ENCODE assay signal across 30 cellular contexts in genomic region chr21:18521204-18521603, GRCh38.
"Had no signal": no experiment of that assay in that cellular context is flagged by ENCODE, and none has a peak within 500 bp of the region (broad histone marks: within the 10 kb centered on the region; RNA-seq: fewer than 3 reads in every experiment).

No MANE protein-coding gene starts in this region.

- H3K36me3 Mint-ChIP-seq: activated CD8-positive, alpha-beta memory T cell treated with anti-CD3 and anti-CD28 coated beads, Interleukin-2, amount 10 ng/mL, durations not matched to agents 7 days and 5 days; activated naive CD4-positive, alpha-beta T cell treated with anti-CD3 and anti-CD28 coated beads, Interleukin-2, amount 10 ng/mL, durations not matched to agents 7 days and 5 days; activated naive CD4-positive, alpha-beta T cell treated with anti-CD3 and anti-CD28 coated beads, Interleukin-2, amount 50 U/mL, for 72 hours; activated naive CD8-positive, alpha-beta T cell treated with anti-CD3 and anti-CD28 coated beads, Interleukin-2, amount 10 ng/mL, durations not matched to agents 7 days and 5 days; brain had no signal

- H3K9me3 ChIP-seq: ascending aorta, heart left ventricle had no signal

- FAIRE-seq: bronchial epithelial cell, frontal cortex had no signal

- H3K27ac Mint-ChIP-seq: activated B cell treated with CpG ODN at 0.5 μM for 24 hours; activated CD8-positive, alpha-beta memory T cell treated with anti-CD3 and anti-CD28 coated beads, Interleukin-2, amount 10 ng/mL, durations not matched to agents 7 days and 5 days; activated CD8-positive, alpha-beta T cell treated with anti-CD3 and anti-CD28 coated beads, Interleukin-2, amount 10 ng/mL, durations not matched to agents 7 days and 5 days; activated naive CD4-positive, alpha-beta T cell treated with anti-CD3 and anti-CD28 coated beads, Interleukin-2, amount 10 ng/mL, durations not matched to agents 7 days and 5 days; activated naive CD4-positive, alpha-beta T cell treated with anti-CD3 and anti-CD28 coated beads, Interleukin-2, amount 50 U/mL, for 72 hours; activated naive CD8-positive, alpha-beta T cell treated with anti-CD3 and anti-CD28 coated beads, Interleukin-2, amount 10 ng/mL, durations not matched to agents 7 days and 5 days; activated T-cell treated with anti-CD3 and anti-CD28 coated beads, Interleukin-2, amount 50 U/mL, for 72 hours; brain; dendritic cell treated with granulocyte-macrophage colony-stimulating factor and Interleukin-4, amounts not matched to agents 40 ng/mL and 50 ng/mL, for 4 days; endodermal cell; T-helper 17 cell; T-helper 2 cell treated with Interferon-gamma antibody and Interleukin-4, amounts not matched to agents 5 μg/mL and 100 μg/mL, for 36 hours had no signal

- H3K4me1 Mint-ChIP-seq: activated B cell treated with CpG ODN at 0.5 μM for 24 hours; activated CD8-positive, alpha-beta memory T cell treated with anti-CD3 and anti-CD28 coated beads, Interleukin-2, amount 10 ng/mL, durations not matched to agents 7 days and 5 days; activated naive CD4-positive, alpha-beta T cell treated with anti-CD3 and anti-CD28 coated beads, Interleukin-2, amount 10 ng/mL, durations not matched to agents 7 days and 5 days; activated naive CD8-positive, alpha-beta T cell treated with anti-CD3 and anti-CD28 coated beads, Interleukin-2, amount 10 ng/mL, durations not matched to agents 7 days and 5 days; central memory CD8-positive, alpha-beta T cell; endodermal cell; T-helper 17 cell had no signal

- H3K9me3 Mint-ChIP-seq: activated B cell treated with CpG ODN at 0.5 μM for 24 hours; activated naive CD4-positive, alpha-beta T cell treated with anti-CD3 and anti-CD28 coated beads, Interleukin-2, amount 50 U/mL, for 72 hours; activated naive CD8-positive, alpha-beta T cell treated with anti-CD3 and anti-CD28 coated beads, Interleukin-2, amount 10 ng/mL, durations not matched to agents 7 days and 5 days; activated T-cell treated with anti-CD3 and anti-CD28 coated beads, Interleukin-2, amount 50 U/mL, for 72 hours; brain; central memory CD8-positive, alpha-beta T cell; endodermal cell had no signal

- H3K4me3 Mint-ChIP-seq: activated B cell treated with CpG ODN at 0.5 μM for 24 hours; activated CD8-positive, alpha-beta memory T cell treated with anti-CD3 and anti-CD28 coated beads, Interleukin-2, amount 10 ng/mL, durations not matched to agents 7 days and 5 days; activated CD8-positive, alpha-beta T cell treated with anti-CD3 and anti-CD28 coated beads, Interleukin-2, amount 10 ng/mL, durations not matched to agents 7 days and 5 days; activated naive CD4-positive, alpha-beta T cell treated with anti-CD3 and anti-CD28 coated beads, Interleukin-2, amount 10 ng/mL, durations not matched to agents 7 days and 5 days; activated naive CD8-positive, alpha-beta T cell treated with anti-CD3 and anti-CD28 coated beads, Interleukin-2, amount 10 ng/mL, durations not matched to agents 7 days and 5 days; activated T-cell treated with anti-CD3 and anti-CD28 coated beads, Interleukin-2, amount 50 U/mL, for 72 hours; brain; central memory CD8-positive, alpha-beta T cell; dendritic cell treated with granulocyte-macrophage colony-stimulating factor and Interleukin-4, amounts not matched to agents 40 ng/mL and 50 ng/mL, for 4 days; endodermal cell; T-helper 17 cell; T-helper 2 cell treated with Interferon-gamma antibody and Interleukin-4, amounts not matched to agents 5 μg/mL and 100 μg/mL, for 36 hours had no signal

- H3K27me3 Mint-ChIP-seq: activated B cell treated with CpG ODN at 0.5 μM for 24 hours; activated CD8-positive, alpha-beta memory T cell treated with anti-CD3 and anti-CD28 coated beads, Interleukin-2, amount 10 ng/mL, durations not matched to agents 7 days and 5 days; activated naive CD4-positive, alpha-beta T cell treated with anti-CD3 and anti-CD28 coated beads, Interleukin-2, amount 10 ng/mL, durations not matched to agents 7 days and 5 days; activated naive CD8-positive, alpha-beta T cell treated with anti-CD3 and anti-CD28 coated beads, Interleukin-2, amount 10 ng/mL, durations not matched to agents 7 days and 5 days; brain; central memory CD8-positive, alpha-beta T cell; dendritic cell treated with granulocyte-macrophage colony-stimulating factor and Interleukin-4, amounts not matched to agents 40 ng/mL and 50 ng/mL, for 4 days; T-helper 17 cell had no signal

- H3K36me3 ChIP-seq: ascending aorta, heart left ventricle, WERI-Rb-1 had no signal

- H3K4me1 ChIP-seq: ascending aorta, heart left ventricle had no signal

- H3K27me3 ChIP-seq: ascending aorta, dorsolateral prefrontal cortex had no signal

- H3K4me3 ChIP-seq: ascending aorta, coronary artery, dorsolateral prefrontal cortex, heart left ventricle had no signal

- H3K27ac ChIP-seq: ascending aorta, coronary artery, dorsolateral prefrontal cortex, heart left ventricle, WERI-Rb-1 had no signal

- DNase-seq: activated B cell treated with CpG ODN at 0.5 μM for 24 hours; activated CD4-positive, alpha-beta T cell treated with anti-CD3 and anti-CD28 coated beads for 48 hours; activated CD4-positive, alpha-beta T cell treated with anti-CD3 and anti-CD28 coated beads, Interleukin-2, amount 50 U/mL, for 1 hour; activated CD4-positive, alpha-beta T cell treated with anti-CD3 and anti-CD28 coated beads, Interleukin-2, amount 50 U/mL, for 48 hours; activated CD8-positive, alpha-beta memory T cell treated with anti-CD3 and anti-CD28 coated beads, Interleukin-2, amount 10 ng/mL, durations not matched to agents 7 days and 5 days; activated CD8-positive, alpha-beta memory T cell treated with anti-CD3 and anti-CD28 coated beads, Interleukin-2, amount 50 U/mL, for 4 hours; activated CD8-positive, alpha-beta T cell treated with anti-CD3 and anti-CD28 coated beads, Interleukin-2, amount 10 ng/mL, durations not matched to agents 7 days and 5 days; activated gamma-delta T cell; activated naive CD4-positive, alpha-beta T cell; activated naive CD4-positive, alpha-beta T cell treated with anti-CD3 and anti-CD28 coated beads, Interleukin-2, amount 10 ng/mL, durations not matched to agents 7 days and 5 days; activated naive CD8-positive, alpha-beta T cell treated with anti-CD3 and anti-CD28 coated beads, Interleukin-2, amount 10 ng/mL, durations not matched to agents 7 days and 5 days; activated T-cell treated with anti-CD3 and anti-CD28 coated beads, Interleukin-2, amount 50 U/mL, for 1 hour; activated T-cell treated with anti-CD3 and anti-CD28 coated beads, Interleukin-2, amount 50 U/mL, for 72 hours; dorsolateral prefrontal cortex; effector memory CD4-positive, alpha-beta T cell; endodermal cell; foreskin fibroblast; heart left ventricle; T-helper 17 cell; T1000; WERI-Rb-1 had no signal
